Comparison of ENCODE assay signal across 1 cellular context in the genomic region with DNA sequence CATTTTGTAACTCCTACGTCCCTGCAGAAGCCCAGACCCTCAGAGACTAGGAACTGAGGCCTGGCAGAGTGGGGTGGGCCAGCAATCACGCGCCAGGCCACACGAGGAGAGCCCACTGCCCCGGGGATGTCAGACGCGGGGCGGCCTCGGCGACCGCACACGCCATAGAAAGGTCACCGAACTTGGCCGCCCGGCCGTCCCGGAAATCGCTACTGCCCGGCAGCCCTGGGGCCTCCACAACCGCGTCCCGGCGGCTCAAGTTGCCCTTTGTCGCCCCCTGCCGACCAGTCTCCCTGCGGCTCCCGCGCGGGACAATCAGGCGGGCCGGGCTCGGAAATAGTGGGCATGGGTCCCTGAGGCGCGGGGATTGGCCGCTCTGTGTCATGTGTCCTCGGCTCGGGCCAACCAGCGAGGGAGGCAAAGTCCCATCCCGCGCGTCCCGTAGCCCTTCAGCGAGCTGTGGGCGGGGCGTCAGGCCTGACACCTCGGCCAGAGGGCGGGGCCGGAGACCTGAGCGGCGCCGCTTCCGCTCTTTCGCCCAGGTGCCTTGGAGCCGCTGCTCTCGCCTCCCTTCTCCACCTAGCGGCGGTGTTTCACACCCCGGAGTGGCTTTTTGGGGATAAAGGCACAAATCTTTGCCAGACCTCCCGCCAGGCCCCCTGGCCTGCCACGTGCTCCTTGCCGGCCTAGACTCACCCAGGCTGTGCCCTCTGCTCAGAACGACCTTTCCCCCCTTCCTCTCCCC.
A peak's percentile ranks its signal among the peaks of the same experiment; 100 is the strongest.
TF ChIP-seq lines count a peak whose summit lies in the region.

No MANE protein-coding gene starts in this region.

TF ChIP-seq in K562, 482 proteins besides CTCF, POLR2A, EP300 and RAD21 (continued from another document and continues in another):
- TF ChIP-seq, protein P1, sequence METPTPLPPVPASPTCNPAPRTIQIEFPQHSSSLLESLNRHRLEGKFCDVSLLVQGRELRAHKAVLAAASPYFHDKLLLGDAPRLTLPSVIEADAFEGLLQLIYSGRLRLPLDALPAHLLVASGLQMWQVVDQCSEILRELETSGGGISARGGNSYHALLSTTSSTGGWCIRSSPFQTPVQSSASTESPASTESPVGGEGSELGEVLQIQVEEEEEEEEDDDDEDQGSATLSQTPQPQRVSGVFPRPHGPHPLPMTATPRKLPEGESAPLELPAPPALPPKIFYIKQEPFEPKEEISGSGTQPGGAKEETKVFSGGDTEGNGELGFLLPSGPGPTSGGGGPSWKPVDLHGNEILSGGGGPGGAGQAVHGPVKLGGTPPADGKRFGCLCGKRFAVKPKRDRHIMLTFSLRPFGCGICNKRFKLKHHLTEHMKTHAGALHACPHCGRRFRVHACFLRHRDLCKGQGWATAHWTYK (CRISPR knock-in tag; IDR thresholded peaks at IDR 0.05): no peak
- TF ChIP-seq NELFE (IDR thresholded peaks at IDR 0.05; ENCODE audit: insufficient read depth, insufficient read length): no peak
- peak; percentile 19 for TF ChIP-seq TAF1 (IDR thresholded peaks at IDR 0.05; ENCODE audit: control insufficient read depth, extremely low read depth, insufficient read depth, low read length, severe bottlenecking)
- no peak for TF ChIP-seq POU5F1 (IDR thresholded peaks at IDR 0.05; ENCODE audit: borderline replicate concordance, low read depth, low read length, partially characterized antibody)
- no peak for TF ChIP-seq GTF2A2 (tag; IDR thresholded peaks at IDR 0.05)
- no peak for TF ChIP-seq CBX8 (IDR thresholded peaks at IDR 0.05; ENCODE audit: borderline replicate concordance, extremely low read depth, low read depth, low read length, poor library complexity, severe bottlenecking)
- TF ChIP-seq HDAC8 (tag; IDR thresholded peaks at IDR 0.05): no peak
- peak; percentile 97 for TF ChIP-seq PHF21A (IDR thresholded peaks at IDR 0.05; ENCODE audit: borderline replicate concordance, low read depth)
- TF ChIP-seq KAT8 (IDR thresholded peaks at IDR 0.05; ENCODE audit: low read depth): no peak
- peak; percentile 84 for TF ChIP-seq L3MBTL2 (IDR thresholded peaks at IDR 0.05)
- TF ChIP-seq TRIM24 (IDR thresholded peaks at IDR 0.05): no peak
- no peak for TF ChIP-seq ZNF436 (CRISPR knock-in tag; IDR thresholded peaks at IDR 0.05)
- TF ChIP-seq SREBF2 (CRISPR knock-in tag; IDR thresholded peaks at IDR 0.05): no peak
- TF ChIP-seq ZNF347 (CRISPR knock-in tag; IDR thresholded peaks at IDR 0.05; ENCODE audit: low read depth): no peak
- peak; percentile 97 for TF ChIP-seq USF2 (CRISPR knock-in tag; IDR thresholded peaks at IDR 0.05)
- TF ChIP-seq TCF7 (IDR thresholded peaks at IDR 0.05; ENCODE audit: borderline replicate concordance): 0 out of 2 replicates have a peak, but pooled peaks have one; percentile 37
- TF ChIP-seq NR2F6 (CRISPR knock-in tag; IDR thresholded peaks at IDR 0.05): no peak
- TF ChIP-seq CSDE1 (IDR thresholded peaks at IDR 0.05): no peak
- no peak for TF ChIP-seq CAMTA2 (CRISPR knock-in tag; conservative IDR thresholded peaks at IDR 0.05)
- no peak for TF ChIP-seq NCOR1 (IDR thresholded peaks at IDR 0.05)
- TF ChIP-seq PPARD (CRISPR knock-in tag; IDR thresholded peaks at IDR 0.05): no peak
- no peak for TF ChIP-seq RNF219 (CRISPR knock-in tag; IDR thresholded peaks at IDR 0.05)
- TF ChIP-seq E2F4 (CRISPR knock-in tag; IDR thresholded peaks at IDR 0.05; ENCODE audit: low read depth): peak; percentile 60; the same call in 1 of the 2 replicates
- TF ChIP-seq EGR1 (conservative IDR thresholded peaks at IDR 0.05): no peak
- TF ChIP-seq SRSF9 (IDR thresholded peaks at IDR 0.05; ENCODE audit: borderline replicate concordance, low read depth, low read length): no peak
- TF ChIP-seq MLX (CRISPR knock-in tag; conservative IDR thresholded peaks at IDR 0.05): no peak
- TF ChIP-seq EP400 (IDR thresholded peaks at IDR 0.05): peak; percentile 74
- TF ChIP-seq ZNF253 (CRISPR knock-in tag; conservative IDR thresholded peaks at IDR 0.05): no peak
- TF ChIP-seq RBM22 (IDR thresholded peaks at IDR 0.05; ENCODE audit: low read depth, low read length, poor library complexity, severe bottlenecking): no peak
- TF ChIP-seq DACH1 (IDR thresholded peaks at IDR 0.05; ENCODE audit: partially characterized antibody): no peak
- no peak for TF ChIP-seq XRCC4 (IDR thresholded peaks at IDR 0.05; ENCODE audit: extremely low read depth, insufficient read depth, insufficient read length)
- TF ChIP-seq ZNF76 (CRISPR knock-in tag; IDR thresholded peaks at IDR 0.05; ENCODE audit: borderline replicate concordance): no peak
- TF ChIP-seq ZBTB8A (IDR thresholded peaks at IDR 0.05; ENCODE audit: partially characterized antibody): no peak
- TF ChIP-seq MTA2 (IDR thresholded peaks at IDR 0.05; ENCODE audit: low read depth): no peak
- TF ChIP-seq, protein P2, sequence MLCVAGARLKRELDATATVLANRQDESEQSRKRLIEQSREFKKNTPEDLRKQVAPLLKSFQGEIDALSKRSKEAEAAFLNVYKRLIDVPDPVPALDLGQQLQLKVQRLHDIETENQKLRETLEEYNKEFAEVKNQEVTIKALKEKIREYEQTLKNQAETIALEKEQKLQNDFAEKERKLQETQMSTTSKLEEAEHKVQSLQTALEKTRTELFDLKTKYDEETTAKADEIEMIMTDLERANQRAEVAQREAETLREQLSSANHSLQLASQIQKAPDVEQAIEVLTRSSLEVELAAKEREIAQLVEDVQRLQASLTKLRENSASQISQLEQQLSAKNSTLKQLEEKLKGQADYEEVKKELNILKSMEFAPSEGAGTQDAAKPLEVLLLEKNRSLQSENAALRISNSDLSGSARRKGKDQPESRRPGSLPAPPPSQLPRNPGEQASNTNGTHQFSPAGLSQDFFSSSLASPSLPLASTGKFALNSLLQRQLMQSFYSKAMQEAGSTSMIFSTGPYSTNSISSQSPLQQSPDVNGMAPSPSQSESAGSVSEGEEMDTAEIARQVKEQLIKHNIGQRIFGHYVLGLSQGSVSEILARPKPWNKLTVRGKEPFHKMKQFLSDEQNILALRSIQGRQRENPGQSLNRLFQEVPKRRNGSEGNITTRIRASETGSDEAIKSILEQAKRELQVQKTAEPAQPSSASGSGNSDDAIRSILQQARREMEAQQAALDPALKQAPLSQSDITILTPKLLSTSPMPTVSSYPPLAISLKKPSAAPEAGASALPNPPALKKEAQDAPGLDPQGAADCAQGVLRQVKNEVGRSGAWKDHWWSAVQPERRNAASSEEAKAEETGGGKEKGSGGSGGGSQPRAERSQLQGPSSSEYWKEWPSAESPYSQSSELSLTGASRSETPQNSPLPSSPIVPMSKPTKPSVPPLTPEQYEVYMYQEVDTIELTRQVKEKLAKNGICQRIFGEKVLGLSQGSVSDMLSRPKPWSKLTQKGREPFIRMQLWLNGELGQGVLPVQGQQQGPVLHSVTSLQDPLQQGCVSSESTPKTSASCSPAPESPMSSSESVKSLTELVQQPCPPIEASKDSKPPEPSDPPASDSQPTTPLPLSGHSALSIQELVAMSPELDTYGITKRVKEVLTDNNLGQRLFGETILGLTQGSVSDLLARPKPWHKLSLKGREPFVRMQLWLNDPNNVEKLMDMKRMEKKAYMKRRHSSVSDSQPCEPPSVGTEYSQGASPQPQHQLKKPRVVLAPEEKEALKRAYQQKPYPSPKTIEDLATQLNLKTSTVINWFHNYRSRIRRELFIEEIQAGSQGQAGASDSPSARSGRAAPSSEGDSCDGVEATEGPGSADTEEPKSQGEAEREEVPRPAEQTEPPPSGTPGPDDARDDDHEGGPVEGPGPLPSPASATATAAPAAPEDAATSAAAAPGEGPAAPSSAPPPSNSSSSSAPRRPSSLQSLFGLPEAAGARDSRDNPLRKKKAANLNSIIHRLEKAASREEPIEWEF (CRISPR knock-in tag; IDR thresholded peaks at IDR 0.05): no peak
- TF ChIP-seq ZBTB26 (CRISPR knock-in tag; IDR thresholded peaks at IDR 0.05): no peak
- no peak for TF ChIP-seq ZSCAN32 (CRISPR knock-in tag; IDR thresholded peaks at IDR 0.05)
- no peak for TF ChIP-seq BDP1 (IDR thresholded peaks at IDR 0.05; ENCODE audit: insufficient read depth, insufficient read length)
- TF ChIP-seq, protein P3, sequence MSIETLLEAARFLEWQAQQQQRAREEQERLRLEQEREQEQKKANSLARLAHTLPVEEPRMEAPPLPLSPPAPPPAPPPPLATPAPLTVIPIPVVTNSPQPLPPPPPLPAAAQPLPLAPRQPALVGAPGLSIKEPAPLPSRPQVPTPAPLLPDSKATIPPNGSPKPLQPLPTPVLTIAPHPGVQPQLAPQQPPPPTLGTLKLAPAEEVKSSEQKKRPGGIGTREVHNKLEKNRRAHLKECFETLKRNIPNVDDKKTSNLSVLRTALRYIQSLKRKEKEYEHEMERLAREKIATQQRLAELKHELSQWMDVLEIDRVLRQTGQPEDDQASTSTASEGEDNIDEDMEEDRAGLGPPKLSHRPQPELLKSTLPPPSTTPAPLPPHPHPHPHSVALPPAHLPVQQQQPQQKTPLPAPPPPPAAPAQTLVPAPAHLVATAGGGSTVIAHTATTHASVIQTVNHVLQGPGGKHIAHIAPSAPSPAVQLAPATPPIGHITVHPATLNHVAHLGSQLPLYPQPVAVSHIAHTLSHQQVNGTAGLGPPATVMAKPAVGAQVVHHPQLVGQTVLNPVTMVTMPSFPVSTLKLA (conservative IDR thresholded peaks at IDR 0.05): peak; percentile 72 to 73
- TF ChIP-seq GTF2F1 (IDR thresholded peaks at IDR 0.05; ENCODE audit: low read depth, low read length): no peak
- TF ChIP-seq MYC (IDR thresholded peaks at IDR 0.05; ENCODE audit: low read depth, low read length): peak; percentile 78
- TF ChIP-seq MYC (CRISPR knock-in tag; IDR thresholded peaks at IDR 0.05; ENCODE audit: borderline replicate concordance, low read depth): 0 out of 2 replicates have a peak, but pooled peaks have one; percentile 50
- TF ChIP-seq DMBX1 (CRISPR knock-in tag; IDR thresholded peaks at IDR 0.05; ENCODE audit: borderline replicate concordance): peak; percentile 75
- TF ChIP-seq ZNF239 (CRISPR knock-in tag; IDR thresholded peaks at IDR 0.05): no peak
- no peak for TF ChIP-seq FUS (optimal IDR thresholded peaks at IDR 0.05; ENCODE audit: low read depth, low read length)
- peak; percentile 77 for TF ChIP-seq CXXC5 (CRISPR knock-in tag; IDR thresholded peaks at IDR 0.05)
- TF ChIP-seq, protein P4, sequence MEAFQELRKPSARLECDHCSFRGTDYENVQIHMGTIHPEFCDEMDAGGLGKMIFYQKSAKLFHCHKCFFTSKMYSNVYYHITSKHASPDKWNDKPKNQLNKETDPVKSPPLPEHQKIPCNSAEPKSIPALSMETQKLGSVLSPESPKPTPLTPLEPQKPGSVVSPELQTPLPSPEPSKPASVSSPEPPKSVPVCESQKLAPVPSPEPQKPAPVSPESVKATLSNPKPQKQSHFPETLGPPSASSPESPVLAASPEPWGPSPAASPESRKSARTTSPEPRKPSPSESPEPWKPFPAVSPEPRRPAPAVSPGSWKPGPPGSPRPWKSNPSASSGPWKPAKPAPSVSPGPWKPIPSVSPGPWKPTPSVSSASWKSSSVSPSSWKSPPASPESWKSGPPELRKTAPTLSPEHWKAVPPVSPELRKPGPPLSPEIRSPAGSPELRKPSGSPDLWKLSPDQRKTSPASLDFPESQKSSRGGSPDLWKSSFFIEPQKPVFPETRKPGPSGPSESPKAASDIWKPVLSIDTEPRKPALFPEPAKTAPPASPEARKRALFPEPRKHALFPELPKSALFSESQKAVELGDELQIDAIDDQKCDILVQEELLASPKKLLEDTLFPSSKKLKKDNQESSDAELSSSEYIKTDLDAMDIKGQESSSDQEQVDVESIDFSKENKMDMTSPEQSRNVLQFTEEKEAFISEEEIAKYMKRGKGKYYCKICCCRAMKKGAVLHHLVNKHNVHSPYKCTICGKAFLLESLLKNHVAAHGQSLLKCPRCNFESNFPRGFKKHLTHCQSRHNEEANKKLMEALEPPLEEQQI (IDR thresholded peaks at IDR 0.05): no peak; the same call in 1 of the 2 replicates
- no peak for TF ChIP-seq SMAD2 (IDR thresholded peaks at IDR 0.05; ENCODE audit: low read depth, low read length)
- no peak for TF ChIP-seq MEF2A (IDR thresholded peaks at IDR 0.05; ENCODE audit: control insufficient read depth, low read depth, low read length)
